Comparison of ENCODE assay signal across 22 cellular contexts in the genomic region with DNA sequence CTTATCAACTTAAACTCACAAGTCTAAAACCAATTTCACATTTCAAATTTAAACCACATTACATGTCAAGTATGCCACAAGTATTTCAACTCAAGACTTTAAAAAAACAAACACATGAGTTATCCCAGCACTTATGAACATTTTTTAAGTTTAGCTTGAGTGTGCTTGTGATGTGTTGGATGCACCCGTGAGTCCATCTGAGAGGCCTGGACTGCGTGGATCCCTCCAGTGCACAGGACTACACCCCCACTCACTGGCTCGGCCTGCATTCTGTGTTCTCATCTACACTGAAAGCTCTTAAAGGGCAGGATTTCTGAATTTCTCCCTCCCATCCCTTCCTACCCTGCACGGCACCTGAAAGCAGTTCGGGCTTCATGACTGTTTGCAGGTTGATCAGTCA.
"Had no signal": no experiment of that assay in that cellular context is flagged by ENCODE, and none has a peak within 500 bp of the region (broad histone marks: within the 10 kb centered on the region; RNA-seq: fewer than 3 reads in every experiment).

No MANE protein-coding gene starts in this region.

- H3K27ac ChIP-seq: brain microvascular endothelial cell, dorsolateral prefrontal cortex, hepatocyte, ovary, prostate gland, right atrium auricular region, tibial artery had no signal

- H3K27me3 ChIP-seq: brain microvascular endothelial cell, hepatocyte, right atrium auricular region, tibial artery had no signal

- H3K9me3 ChIP-seq: ovary, prostate gland, tibial artery had no signal

- H3K36me3 ChIP-seq: brain microvascular endothelial cell, ovary, prostate gland, right atrium auricular region, tibial artery had no signal

- ATAC-seq: natural killer cell; stimulated activated naive CD8-positive, alpha-beta T cell treated with anti-CD3 and anti-CD28 coated beads, Interleukin-15, Interleukin-2, amounts not matched to agents 100 U/mL and 50 U/mL, for 24 hours; T-helper 17 cell had no signal

- H3K4me1 ChIP-seq: prostate gland, right atrium auricular region, tibial artery had no signal

- DNase-seq: activated CD4-positive, alpha-beta T cell treated with anti-CD3 and anti-CD28 coated beads for 4 hours; activated CD4-positive, alpha-beta T cell treated with anti-CD3 and anti-CD28 coated beads, Interleukin-2, amount 50 U/mL, for 48 hours; activated CD4-positive, CD25-positive, alpha-beta regulatory T cell; activated naive CD4-positive, alpha-beta T cell treated with Interleukin-2 at 50 U/mL for 16 hours; activated naive CD8-positive, alpha-beta T cell treated with anti-CD3 and anti-CD28 coated beads, Interleukin-2, amount 10 ng/mL, durations not matched to agents 7 days and 5 days; activated T-cell treated with anti-CD3 and anti-CD28 coated beads, Interleukin-2, amount 50 U/mL, for 48 hours; brain microvascular endothelial cell; caudate nucleus; dorsolateral prefrontal cortex; foreskin melanocyte; midbrain; natural killer cell; ovary; stimulated activated CD4-positive, alpha-beta T cell treated with anti-CD3 and anti-CD28 coated beads, Interleukin-4, amount 100 ng/mL, for 4 hours; stimulated activated naive CD8-positive, alpha-beta T cell treated with anti-CD3 and anti-CD28 coated beads, Interleukin-15, Interleukin-2, amounts not matched to agents 100 U/mL and 50 U/mL, for 24 hours; substantia nigra; SW 1271; T-helper 17 cell; tibial artery had no signal

- H3K4me3 ChIP-seq: dorsolateral prefrontal cortex, hepatocyte, ovary, prostate gland, right atrium auricular region, tibial artery had no signal
